Comparison of ENCODE assay signal across 22 cellular contexts in the genomic region with DNA sequence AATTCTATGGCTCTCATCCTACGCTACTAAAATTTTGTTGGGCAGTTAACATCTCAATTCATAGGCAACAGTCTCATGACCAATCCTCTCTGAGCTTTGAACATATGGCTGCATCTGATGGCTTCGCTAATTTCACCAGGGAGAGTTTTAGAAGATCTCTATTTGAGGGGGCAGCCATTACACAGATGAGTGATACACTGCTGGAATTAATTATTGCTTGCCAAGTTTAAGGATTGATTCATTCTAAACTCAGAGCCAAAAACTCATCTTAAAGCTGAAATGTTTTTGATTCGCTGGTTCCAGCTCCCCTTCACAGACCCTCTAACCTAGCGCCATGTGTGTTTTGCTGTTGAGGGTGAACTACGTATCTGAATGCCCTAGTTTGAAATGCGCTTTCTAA.
"Had no signal": no experiment of that assay in that cellular context is flagged by ENCODE, and none has a peak within 500 bp of the region (broad histone marks: within the 10 kb centered on the region; RNA-seq: fewer than 3 reads in every experiment).

No MANE protein-coding gene starts in this region.

- H3K27ac ChIP-seq: coronary artery, esophagus muscularis mucosa, gastrocnemius medialis, heart left ventricle, hepatocyte, neural progenitor cell, prostate gland, right atrium auricular region, stomach, thyroid gland, vagina had no signal

- H3K36me3 ChIP-seq: esophagus muscularis mucosa, gastrocnemius medialis, heart left ventricle, neural progenitor cell, prostate gland, right atrium auricular region, stomach, thyroid gland, vagina had no signal

- H3K79me2 ChIP-seq: hepatocyte had no signal

- H3K4me3 ChIP-seq: coronary artery, esophagus muscularis mucosa, gastrocnemius medialis, heart left ventricle, hepatocyte, lung, mucosa of descending colon, neural progenitor cell, prostate gland, right atrium auricular region, smooth muscle cell, stomach, thyroid gland, vagina had no signal

- H3K27me3 ChIP-seq: esophagus muscularis mucosa, gastrocnemius medialis, hepatocyte, neural progenitor cell, right atrium auricular region, stomach, thyroid gland, vagina had no signal

- DNase-seq: dermis blood vessel endothelial cell; effector memory CD4-positive, alpha-beta T cell; gastrocnemius medialis; heart left ventricle; kidney; mucosa of descending colon; naive B cell; stimulated activated CD4-positive, alpha-beta T cell treated with anti-CD3 and anti-CD28 coated beads, Interleukin-2, amount 100 ng/mL, for 24 hours; stimulated activated CD4-positive, alpha-beta T cell treated with anti-CD3 and anti-CD28 coated beads, Interleukin-4, amount 100 ng/mL, for 24 hours; stimulated activated naive CD4-positive, alpha-beta T cell treated with Interleukin-2 at 50 U/mL for 16 hours; stomach; thyroid gland; trophoblast cell had no signal

- H3K4me1 ChIP-seq: esophagus muscularis mucosa, gastrocnemius medialis, heart left ventricle, neural progenitor cell, prostate gland, right atrium auricular region, stomach, thyroid gland, vagina had no signal

- H3K4me2 ChIP-seq: hepatocyte, neural progenitor cell, smooth muscle cell had no signal

- H3K9me3 ChIP-seq: esophagus muscularis mucosa, gastrocnemius medialis, heart left ventricle, mucosa of descending colon, prostate gland, right atrium auricular region, stomach, thyroid gland, vagina had no signal

- H3K9ac ChIP-seq: neural progenitor cell had no signal

- H2AFZ ChIP-seq: hepatocyte, neural progenitor cell had no signal
